33 cellular contexts compared by ENCODE assay signal in genomic region chr5:154253807-154254206, GRCh38.
"Had no signal": no experiment of that assay in that cellular context is flagged by ENCODE, and none has a peak within 500 bp of the region (broad histone marks: within the 10 kb centered on the region; RNA-seq: fewer than 3 reads in every experiment).

No MANE protein-coding gene starts in this region.

- H3K4me1 ChIP-seq: foreskin keratinocyte had no signal

- DNase-seq: activated CD4-positive, alpha-beta T cell treated with anti-CD3 and anti-CD28 coated beads for 4 hours; activated CD4-positive, alpha-beta T cell treated with anti-CD3 and anti-CD28 coated beads, Interleukin-2, amount 50 U/mL, for 1 hour; activated CD4-positive, alpha-beta T cell treated with anti-CD3 and anti-CD28 coated beads, Interleukin-2, amount 50 U/mL, for 48 hours; activated CD4-positive, CD25-positive, alpha-beta regulatory T cell; activated CD4-positive, CD25-positive, alpha-beta regulatory T cell treated with anti-CD3 and anti-CD28 coated beads, Interleukin-2, amount 50 U/mL, for 72 hours; activated CD8-positive, alpha-beta memory T cell treated with anti-CD3 and anti-CD28 coated beads for 24 hours; activated CD8-positive, alpha-beta T cell treated with anti-CD3 and anti-CD28 coated beads for 36 hours; activated effector memory CD4-positive, alpha-beta T cell treated with Interleukin-2 at 50 U/mL for 16 hours; activated gamma-delta T cell treated with Interleukin-2 at 50 U/mL for 16 hours; activated naive CD4-positive, alpha-beta T cell treated with anti-CD3 and anti-CD28 coated beads, Interleukin-2, amount 50 U/mL, for 16 hours; activated naive CD4-positive, alpha-beta T cell treated with Interleukin-2 at 50 U/mL for 16 hours; activated T-cell treated with anti-CD3 and anti-CD28 coated beads, Interleukin-2, amount 50 U/mL, for 4 hours; amniotic stem cell; anterior cingulate cortex; body of pancreas; caudate nucleus; cortex of kidney; dermis blood vessel endothelial cell; effector CD4-positive, alpha-beta T cell; effector memory CD8-positive, alpha-beta T cell; erythroblast; foreskin keratinocyte; gastrocnemius medialis; glutamatergic neuron; heart left ventricle; T-helper 1 cell; T-helper 17 cell; T1000; WERI-Rb-1 had no signal

- H3K4me3 ChIP-seq: body of pancreas, esophagus muscularis mucosa, gastrocnemius medialis, heart left ventricle had no signal

- H3K36me3 ChIP-seq: esophagus muscularis mucosa, gastrocnemius medialis, heart left ventricle, WERI-Rb-1 had no signal

- H3K27ac Mint-ChIP-seq: activated CD8-positive, alpha-beta T cell treated with anti-CD3 and anti-CD28 coated beads for 36 hours; activated naive CD8-positive, alpha-beta T cell; activated T-helper 17 cell treated with anti-CD3 and anti-CD28 coated beads, Interleukin-2, amount 50 U/mL, for 72 hours; effector memory CD8-positive, alpha-beta T cell; T-helper 17 cell; T-helper 2 cell treated with Interferon-gamma antibody and Interleukin-4, amounts not matched to agents 5 μg/mL and 100 μg/mL, for 36 hours had no signal

- H3K9me3 ChIP-seq: body of pancreas, esophagus muscularis mucosa, gastrocnemius medialis, heart left ventricle had no signal

- H3K27me3 Mint-ChIP-seq: activated CD8-positive, alpha-beta T cell treated with anti-CD3 and anti-CD28 coated beads for 36 hours; activated naive CD8-positive, alpha-beta T cell; activated T-helper 17 cell treated with anti-CD3 and anti-CD28 coated beads, Interleukin-2, amount 50 U/mL, for 72 hours; effector memory CD8-positive, alpha-beta T cell; T-helper 17 cell had no signal

- H3K9me3 Mint-ChIP-seq: activated T-helper 17 cell treated with anti-CD3 and anti-CD28 coated beads, Interleukin-2, amount 50 U/mL, for 72 hours; effector memory CD8-positive, alpha-beta T cell; T-helper 2 cell treated with Interferon-gamma antibody and Interleukin-4, amounts not matched to agents 5 μg/mL and 100 μg/mL, for 36 hours had no signal

- H3K27me3 ChIP-seq: body of pancreas, esophagus muscularis mucosa, foreskin keratinocyte, gastrocnemius medialis, heart left ventricle had no signal

- H3K27ac ChIP-seq: body of pancreas, esophagus muscularis mucosa, foreskin keratinocyte, gastrocnemius medialis, heart left ventricle, WERI-Rb-1 had no signal

- ATAC-seq: activated CD8-positive, alpha-beta T cell treated with anti-CD3 and anti-CD28 coated beads for 36 hours; activated T-cell treated with anti-CD3 and anti-CD28 coated beads, Interleukin-2, amount 50 U/mL, for 4 hours; activated T-helper 17 cell treated with anti-CD3 and anti-CD28 coated beads, Interleukin-2, amount 50 U/mL, for 72 hours; body of pancreas; effector memory CD8-positive, alpha-beta T cell; foreskin keratinocyte; gastrocnemius medialis; heart left ventricle; T-helper 17 cell had no signal

- H3K4me3 Mint-ChIP-seq: activated CD8-positive, alpha-beta T cell treated with anti-CD3 and anti-CD28 coated beads for 36 hours; activated naive CD8-positive, alpha-beta T cell; activated T-cell treated with anti-CD3 and anti-CD28 coated beads, Interleukin-2, amount 50 U/mL, for 4 hours; activated T-helper 17 cell treated with anti-CD3 and anti-CD28 coated beads, Interleukin-2, amount 50 U/mL, for 72 hours; effector memory CD8-positive, alpha-beta T cell; T-helper 17 cell; T-helper 2 cell treated with Interferon-gamma antibody and Interleukin-4, amounts not matched to agents 5 μg/mL and 100 μg/mL, for 36 hours had no signal
